22 cellular contexts compared by ENCODE assay signal in genomic region chr2:192208848-192209247, GRCh38. TPM values are rescaled to one million over a fixed set of nuclear protein-coding genes. Genes with fewer than 3 reads are reported as not detected.
"Had no signal": no experiment of that assay in that cellular context is flagged by ENCODE, and none has a peak within 500 bp of the region (broad histone marks: within the 10 kb centered on the region; RNA-seq: fewer than 3 reads in every experiment).

No MANE protein-coding gene starts in this region.

- DNase-seq: effector memory CD8-positive, alpha-beta T cell; glutamatergic neuron; immature natural killer cell; kidney; left cardiac atrium; left ventricle myocardium superior; mesendoderm; naive B cell; occipital lobe; pancreas; right cardiac atrium; small intestine; stimulated activated CD4-positive, alpha-beta T cell treated with anti-CD3 and anti-CD28 coated beads, Interleukin-12 subunit alpha, Interleukin-12 subunit beta, amount 100 ng/mL, for 4 hours; stimulated activated CD8-positive, alpha-beta memory T cell treated with anti-CD3 and anti-CD28 coated beads, Interleukin-4, amount 100 ng/mL, for 48 hours; tibial artery; upper lobe of left lung; uterus had no signal

- H3K36me3 ChIP-seq: esophagus muscularis mucosa, gastroesophageal sphincter, pancreas, tibial artery, upper lobe of left lung, uterus had no signal

- H3K4me3 ChIP-seq: esophagus muscularis mucosa, gastroesophageal sphincter, lung, pancreas, tibial artery, upper lobe of left lung, uterus had no signal

- H3K27ac ChIP-seq: epithelial cell of prostate, esophagus muscularis mucosa, gastroesophageal sphincter, pancreas, tibial artery, upper lobe of left lung, uterus had no signal

- H3K27me3 ChIP-seq: esophagus muscularis mucosa, gastroesophageal sphincter, pancreas, tibial artery, upper lobe of left lung had no signal

- H3K4me1 ChIP-seq: esophagus muscularis mucosa, gastroesophageal sphincter, pancreas, tibial artery, upper lobe of left lung, uterus had no signal

- H3K9me3 ChIP-seq: esophagus muscularis mucosa, gastroesophageal sphincter, pancreas, tibial artery, upper lobe of left lung, uterus had no signal

RNA-seq across cellular contexts. Expression of gene TMEFF2, which starts 14.1 kb away (rescaled TPM):
- total RNA-seq: fibroblast of villous mesenchyme, kidney had no signal
- polyA plus RNA-seq: immature natural killer cell, lung had no signal
